ENCODE assay signal across 1 cellular context in the genomic region with DNA sequence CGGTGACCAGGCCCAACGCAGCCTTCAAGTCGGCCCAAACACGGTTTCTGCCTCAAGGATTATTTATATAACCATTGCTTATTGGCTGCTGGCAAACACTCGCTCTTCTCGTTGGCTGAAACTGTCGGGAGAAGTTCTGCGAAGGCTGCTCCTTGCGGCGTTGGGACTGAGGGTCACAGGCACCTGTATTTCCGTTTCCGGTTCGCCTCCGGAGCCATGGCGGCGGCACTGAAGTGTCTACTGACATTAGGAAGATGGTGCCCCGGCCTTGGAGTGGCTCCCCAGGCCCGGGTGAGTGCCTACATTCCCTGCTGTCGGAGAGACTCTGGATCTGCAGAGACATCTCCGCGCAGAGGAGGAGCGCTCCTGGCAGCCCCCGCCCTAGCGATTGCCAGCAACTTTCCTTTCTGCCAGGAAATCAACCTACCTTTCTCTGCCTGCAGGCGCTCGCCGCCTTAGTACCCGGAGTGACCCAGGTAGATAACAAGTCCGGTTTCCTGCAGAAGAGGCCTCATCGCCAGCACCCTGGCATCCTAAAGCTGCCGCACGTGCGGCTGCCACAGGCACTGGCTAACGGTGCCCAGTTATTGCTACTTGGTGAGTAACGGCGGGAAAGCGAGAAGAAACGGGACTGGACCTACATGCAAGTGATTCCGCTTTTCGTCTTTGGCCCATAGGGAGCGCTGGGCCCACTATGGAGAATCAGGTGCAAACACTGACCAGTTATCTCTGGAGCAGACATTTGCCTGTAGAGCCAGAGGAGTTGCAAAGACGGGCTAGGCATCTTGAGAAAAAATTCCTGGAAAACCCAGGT.
TF ChIP-seq lines count a peak whose summit lies in the region.

A gene with protein sequence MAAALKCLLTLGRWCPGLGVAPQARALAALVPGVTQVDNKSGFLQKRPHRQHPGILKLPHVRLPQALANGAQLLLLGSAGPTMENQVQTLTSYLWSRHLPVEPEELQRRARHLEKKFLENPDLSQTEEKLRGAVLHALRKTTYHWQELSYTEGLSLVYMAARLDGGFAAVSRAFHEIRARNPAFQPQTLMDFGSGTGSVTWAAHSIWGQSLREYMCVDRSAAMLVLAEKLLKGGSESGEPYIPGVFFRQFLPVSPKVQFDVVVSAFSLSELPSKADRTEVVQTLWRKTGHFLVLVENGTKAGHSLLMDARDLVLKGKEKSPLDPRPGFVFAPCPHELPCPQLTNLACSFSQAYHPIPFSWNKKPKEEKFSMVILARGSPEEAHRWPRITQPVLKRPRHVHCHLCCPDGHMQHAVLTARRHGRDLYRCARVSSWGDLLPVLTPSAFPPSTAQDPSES (plus strand): TSS at position 194 of the 814 bp plus-strand sequence. CDS start 23 bp downstream, at position 217.

TF ChIP-seq in HEK293, 187 proteins besides CTCF, POLR2A, EP300 and RAD21 (continued from another document):
- no peak for TF ChIP-seq ATF2 (tag by site-specific recombination; IDR thresholded peaks at IDR 0.05; ENCODE audit: low read depth)
- TF ChIP-seq ZFP37 (tag by site-specific recombination; IDR thresholded peaks at IDR 0.05), result peak; percentile 31; the same call in 1 of the 2 replicates
- TF ChIP-seq ZNF585B (tag by site-specific recombination; IDR thresholded peaks at IDR 0.05), result no peak
- TF ChIP-seq ZFP41 (tag by site-specific recombination; IDR thresholded peaks at IDR 0.05; ENCODE audit: borderline replicate concordance), result no peak
- TF ChIP-seq, protein P1, sequence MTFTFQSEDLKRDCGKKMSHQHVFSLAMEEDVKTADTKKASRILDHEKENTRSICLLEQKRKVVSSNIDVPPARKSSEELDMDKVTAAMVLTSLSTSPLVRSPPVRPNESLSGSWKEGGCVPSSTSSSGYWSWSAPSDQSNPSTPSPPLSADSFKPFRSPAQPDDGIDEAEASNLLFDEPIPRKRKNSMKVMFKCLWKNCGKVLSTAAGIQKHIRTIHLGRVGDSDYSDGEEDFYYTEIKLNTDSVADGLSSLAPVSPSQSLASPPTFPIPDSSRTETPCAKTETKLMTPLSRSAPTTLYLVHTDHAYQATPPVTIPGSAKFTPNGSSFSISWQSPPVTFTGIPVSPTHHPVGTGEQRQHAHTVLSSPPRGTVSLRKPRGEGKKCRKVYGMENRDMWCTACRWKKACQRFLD (tag by site-specific recombination; IDR thresholded peaks at IDR 0.05), result no peak
- TF ChIP-seq FEZF1 (tag by site-specific recombination; IDR thresholded peaks at IDR 0.05), result no peak
- no peak for TF ChIP-seq SETDB1 (IDR thresholded peaks at IDR 0.05; ENCODE audit: insufficient read length, low read length)
- TF ChIP-seq, protein P2, sequence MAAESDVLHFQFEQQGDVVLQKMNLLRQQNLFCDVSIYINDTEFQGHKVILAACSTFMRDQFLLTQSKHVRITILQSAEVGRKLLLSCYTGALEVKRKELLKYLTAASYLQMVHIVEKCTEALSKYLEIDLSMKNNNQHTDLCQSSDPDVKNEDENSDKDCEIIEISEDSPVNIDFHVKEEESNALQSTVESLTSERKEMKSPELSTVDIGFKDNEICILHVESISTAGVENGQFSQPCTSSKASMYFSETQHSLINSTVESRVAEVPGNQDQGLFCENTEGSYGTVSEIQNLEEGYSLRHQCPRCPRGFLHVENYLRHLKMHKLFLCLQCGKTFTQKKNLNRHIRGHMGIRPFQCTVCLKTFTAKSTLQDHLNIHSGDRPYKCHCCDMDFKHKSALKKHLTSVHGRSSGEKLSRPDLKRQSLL (tag by site-specific recombination; IDR thresholded peaks at IDR 0.05), result no peak; the same call in 1 of the 2 replicates
- 0 out of 2 replicates have a peak, but pooled peaks have one; percentile 25 for TF ChIP-seq PRDM10 (tag by site-specific recombination; IDR thresholded peaks at IDR 0.05)
- no peak for TF ChIP-seq ZIC2 (tag by site-specific recombination; IDR thresholded peaks at IDR 0.05)
- TF ChIP-seq ZNF174 (tag by site-specific recombination; IDR thresholded peaks at IDR 0.05), result no peak
- no peak for TF ChIP-seq ZNF132 (tag by site-specific recombination; IDR thresholded peaks at IDR 0.05; ENCODE audit: borderline replicate concordance)
- TF ChIP-seq, protein P3, sequence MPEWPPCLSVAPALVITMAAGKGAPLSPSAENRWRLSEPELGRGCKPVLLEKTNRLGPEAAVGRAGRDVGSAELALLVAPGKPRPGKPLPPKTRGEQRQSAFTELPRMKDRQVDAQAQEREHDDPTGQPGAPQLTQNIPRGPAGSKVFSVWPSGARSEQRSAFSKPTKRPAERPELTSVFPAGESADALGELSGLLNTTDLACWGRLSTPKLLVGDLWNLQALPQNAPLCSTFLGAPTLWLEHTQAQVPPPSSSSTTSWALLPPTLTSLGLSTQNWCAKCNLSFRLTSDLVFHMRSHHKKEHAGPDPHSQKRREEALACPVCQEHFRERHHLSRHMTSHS (tag by site-specific recombination; IDR thresholded peaks at IDR 0.05), result no peak
- no peak for TF ChIP-seq ZNF626 (tag by site-specific recombination; IDR thresholded peaks at IDR 0.05)
- TF ChIP-seq ZNF510 (tag by site-specific recombination; IDR thresholded peaks at IDR 0.05; ENCODE audit: insufficient replicate concordance), result no peak
- TF ChIP-seq ZXDB (tag by site-specific recombination; IDR thresholded peaks at IDR 0.05), result peak; percentile 88
- no peak for TF ChIP-seq ZNF280D (tag by site-specific recombination; IDR thresholded peaks at IDR 0.05)
- no peak for TF ChIP-seq ZNF610 (tag by site-specific recombination; IDR thresholded peaks at IDR 0.05; ENCODE audit: borderline replicate concordance)
- TF ChIP-seq PRDM1 (tag by site-specific recombination; IDR thresholded peaks at IDR 0.05), result peak; percentile 80
- no peak for TF ChIP-seq ZNF416 (tag by site-specific recombination; IDR thresholded peaks at IDR 0.05)
- no peak for TF ChIP-seq ZNF664 (tag by site-specific recombination; IDR thresholded peaks at IDR 0.05)
- TF ChIP-seq TCF7L2 (IDR thresholded peaks at IDR 0.05; ENCODE audit: borderline replicate concordance, low read depth, low read length), result no peak
- 0 out of 2 replicates have a peak, but pooled peaks have one; percentile 62 for TF ChIP-seq KLF16 (tag by site-specific recombination; IDR thresholded peaks at IDR 0.05)
- no peak for TF ChIP-seq ZNF391 (tag by site-specific recombination; IDR thresholded peaks at IDR 0.05; ENCODE audit: borderline replicate concordance, low read depth)
- TF ChIP-seq ZNF785 (tag by site-specific recombination; IDR thresholded peaks at IDR 0.05), result no peak
- TF ChIP-seq SP2 (tag by site-specific recombination; IDR thresholded peaks at IDR 0.05), result peak; percentile 86
- no peak for TF ChIP-seq ZNF112 (tag by site-specific recombination; IDR thresholded peaks at IDR 0.05)
- TF ChIP-seq, protein P4, sequence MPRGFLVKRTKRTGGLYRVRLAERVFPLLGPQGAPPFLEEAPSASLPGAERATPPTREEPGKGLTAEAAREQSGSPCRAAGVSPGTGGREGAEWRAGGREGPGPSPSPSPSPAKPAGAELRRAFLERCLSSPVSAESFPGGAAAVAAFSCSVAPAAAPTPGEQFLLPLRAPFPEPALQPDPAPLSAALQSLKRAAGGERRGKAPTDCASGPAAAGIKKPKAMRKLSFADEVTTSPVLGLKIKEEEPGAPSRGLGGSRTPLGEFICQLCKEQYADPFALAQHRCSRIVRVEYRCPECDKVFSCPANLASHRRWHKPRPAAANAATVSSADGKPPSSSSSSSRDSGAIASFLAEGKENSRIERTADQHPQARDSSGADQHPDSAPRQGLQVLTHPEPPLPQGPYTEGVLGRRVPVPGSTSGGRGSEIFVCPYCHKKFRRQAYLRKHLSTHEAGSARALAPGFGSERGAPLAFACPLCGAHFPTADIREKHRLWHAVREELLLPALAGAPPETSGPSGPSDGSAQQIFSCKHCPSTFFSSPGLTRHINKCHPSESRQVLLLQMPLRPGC (tag by site-specific recombination; IDR thresholded peaks at IDR 0.05), result no peak
- no peak for TF ChIP-seq HOXC10 (CRISPR knock-in tag; IDR thresholded peaks at IDR 0.05)
- no peak for TF ChIP-seq HOXD13 (CRISPR knock-in tag; IDR thresholded peaks at IDR 0.05; ENCODE audit: borderline replicate concordance)
- no peak for TF ChIP-seq ZNF404 (tag by site-specific recombination; IDR thresholded peaks at IDR 0.05)
TF ChIP-seq in HEK293: peak in this region for 36.
